ENCODE assay signal across 8 cellular contexts in genomic region chr15:68816795-68817303, GRCh38. TPM values are rescaled to one million over a fixed set of nuclear protein-coding genes. Genes with fewer than 3 reads are reported as not detected.
DNase-seq lines count a peak whose midpoint lies in the region; ATAC-seq and TF ChIP-seq lines count a peak whose summit lies in the region.

No MANE protein-coding gene starts in this region.

- POLR2A ChIA-PET in RWPE1 (lab: Yijun Ruan, JAX; ENCODE audit: low non-redundant PET), result interaction anchor here (0.6 kb wide), 2 partner anchors 22 to 114 kb away, joined by 4 to 9 read pairs; no protein-coding TSS in a partner anchor
- POLR2A ChIA-PET in HEK293T (lab: Yijun Ruan, JAX), result interaction anchor here (0.9 to 4.7 kb wide), 4 partner anchors 9 to 116 kb away, joined by 7 to 37 read pairs (median 14); no protein-coding TSS in a partner anchor

- TF ChIP-seq CTCF in RWPE1 (conservative IDR thresholded peaks at IDR 0.05; ENCODE audit: low read depth), result no peak

- no peaks in the 10 kb centered on the region for H3K9me3 Mint-ChIP-seq in natural killer cell treated with Interleukin-12 subunit alpha and Interleukin-12 subunit beta and Interleukin-15 and Interleukin-18, amount 100 ng/mL, for 72 hours

- no peaks in the 10 kb centered on the region for H3K27me3 Mint-ChIP-seq in natural killer cell treated with Interleukin-12 subunit alpha and Interleukin-12 subunit beta and Interleukin-15 and Interleukin-18, amount 100 ng/mL, for 72 hours

- peak overlapping the region; percentile 93 for H3K27ac ChIP-seq in RWPE1
- peak overlapping the region; percentile 85 for H3K27ac ChIP-seq in epithelial cell of prostate

- no peak for ATAC-seq in natural killer cell treated with Interleukin-12 subunit alpha and Interleukin-12 subunit beta and Interleukin-15 and Interleukin-18, amount 100 ng/mL, for 72 hours
- ATAC-seq in HG02938 (IDR thresholded peaks at IDR 0.05; ENCODE audit: unreplicated experiment), result no peak

- peaks cover 48 to 52% of the 10 kb centered on the region in 2 donors for H3K4me1 Mint-ChIP-seq in natural killer cell treated with Interleukin-12 subunit alpha and Interleukin-12 subunit beta and Interleukin-15 and Interleukin-18, amount 100 ng/mL, for 72 hours (ENCODE audit: low read depth in 2 of 2)

- CTCF ChIA-PET in RWPE1 (lab: Yijun Ruan, JAX) (interaction anchor here (0.7 kb wide), 1 partner anchor 108 kb away, joined by 4 read pairs; no protein-coding TSS in a partner anchor), HEK293T (lab: Yijun Ruan, JAX) (interaction anchor here (0.9 kb wide), 1 partner anchor 10 kb away, joined by 4 read pairs; no protein-coding TSS in a partner anchor)

- H3K27ac Mint-ChIP-seq in natural killer cell treated with Interleukin-12 subunit alpha and Interleukin-12 subunit beta and Interleukin-15 and Interleukin-18, amount 100 ng/mL, for 72 hours, result peak overlapping the region; percentile 95 to 96

- H3K36me3 Mint-ChIP-seq in natural killer cell treated with Interleukin-12 subunit alpha and Interleukin-12 subunit beta and Interleukin-15 and Interleukin-18, amount 100 ng/mL, for 72 hours, result peaks cover 6% of the 10 kb centered on the region

- peak; percentile 34 for DNase-seq in NCI-H1092 treated with DMSO at 0.1 percent for 48 hours (lab: John Stamatoyannopoulos, UW)
- DNase-seq in NCI-H1092 (lab: John Stamatoyannopoulos, UW), result no peak
- no peak for DNase-seq in RWPE1 (ENCODE audit: low spot score)
- no peak for DNase-seq in epithelial cell of prostate (ENCODE audit: low read depth, low spot score)
- no peak for DNase-seq in natural killer cell treated with Interleukin-12 subunit alpha and Interleukin-12 subunit beta and Interleukin-15 and Interleukin-18, amount 100 ng/mL, for 72 hours (ENCODE audit: low spot score)
- DNase-seq in DMS114 treated with DMSO at 0.1 percent for 48 hours (lab: John Stamatoyannopoulos, UW; ENCODE audit: unreplicated experiment), result no peak
- DNase-seq in HEK293T (ENCODE audit: extremely low spot score), result no peak

- peak overlapping the region; percentile 98 for H3K4me3 Mint-ChIP-seq in natural killer cell treated with Interleukin-12 subunit alpha and Interleukin-12 subunit beta and Interleukin-15 and Interleukin-18, amount 100 ng/mL, for 72 hours

TF ChIP-seq in HEK293T, 16 proteins besides CTCF, POLR2A, EP300 and RAD21:
- TF ChIP-seq FOXM1 (IDR thresholded peaks at IDR 0.05; ENCODE audit: borderline replicate concordance) (no peak), ARNT (IDR thresholded peaks at IDR 0.05) (no peak), ELF4 (IDR thresholded peaks at IDR 0.05) (no peak), LEF1 (IDR thresholded peaks at IDR 0.05; ENCODE audit: borderline replicate concordance) (no peak), TARDBP (IDR thresholded peaks at IDR 0.05) (no peak)

RNA-seq across cellular contexts. Expression of gene ANP32A, which starts 3.8 kb away (rescaled TPM):
- total RNA-seq in natural killer cell treated with Interleukin-12 subunit alpha and Interleukin-12 subunit beta and Interleukin-15 and Interleukin-18, amount 100 ng/mL, for 72 hours, result 100 to 1,000 TPM; 208 to 278 TPM
